In the genomic region with DNA sequence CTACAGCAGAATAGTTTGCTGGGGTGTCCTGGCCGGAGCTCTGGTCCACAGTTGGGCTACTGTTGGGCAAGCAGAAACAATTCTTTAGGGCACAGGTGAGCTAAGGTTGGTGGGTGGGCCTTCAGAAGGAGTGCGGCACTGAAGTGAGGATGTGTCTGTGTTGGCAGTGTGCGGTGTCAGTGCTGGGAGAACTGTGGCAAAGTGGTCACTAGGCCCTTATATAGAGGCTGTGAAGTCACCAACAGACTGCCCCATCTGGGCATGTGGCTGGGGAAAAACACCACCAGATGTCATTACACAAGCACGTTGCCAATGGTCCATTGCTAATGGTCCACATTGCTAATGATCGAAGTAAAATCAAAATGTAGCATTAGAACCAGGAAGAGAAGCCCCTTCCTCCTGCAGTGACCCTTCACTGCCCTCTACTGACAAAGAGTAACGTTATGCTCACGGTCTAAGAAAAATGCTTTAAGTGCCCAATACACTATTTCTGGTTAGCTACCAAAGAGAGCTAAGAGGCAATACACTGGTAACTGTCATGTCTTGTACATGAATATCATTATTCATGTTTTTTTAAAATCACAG, we compare ENCODE assay signal across 11 cellular contexts. TPM values are rescaled to one million over a fixed set of nuclear protein-coding genes. Genes with fewer than 3 reads are reported as not detected.
DNase-seq lines count a peak whose midpoint lies in the region; ATAC-seq and TF ChIP-seq lines count a peak whose summit lies in the region.
"Had no signal": no experiment of that assay in that cellular context is flagged by ENCODE, and none has a peak within 500 bp of the region (broad histone marks: within the 10 kb centered on the region; RNA-seq: fewer than 3 reads in every experiment).

No MANE protein-coding gene starts in this region.

- H3K4me3 ChIP-seq in transverse colon (no peak overlapping the region), colonic mucosa (no peak overlapping the region)
- H3K4me3 ChIP-seq: left ventricle myocardium inferior had no signal

- H3K27ac ChIP-seq in transverse colon (no peak overlapping the region), colonic mucosa (no peak overlapping the region)
- H3K27ac ChIP-seq: left ventricle myocardium inferior had no signal

- intact Hi-C loops in transverse colon (cut with DNase I; ENCODE audit: low total_unique reads) (no loop called here), colonic mucosa (cut with DNase I) (no loop called here)

- DNase-seq in DMS53 (lab: John Stamatoyannopoulos, UW) (peak; percentile 52), RPMI8226 (peak; percentile 16), kidney glomerular epithelial cell (lab: John Stamatoyannopoulos, UW) (peak; percentile 7), transverse colon (no peak), amygdala (lab: John Stamatoyannopoulos, UW) (no peak), colonic mucosa (no peak)
- DNase-seq: activated naive CD4-positive, alpha-beta T cell; left ventricle myocardium inferior; NCI-H2107 had no signal

- H3K27me3 ChIP-seq in transverse colon = no peaks in the 10 kb centered on the region
- H3K27me3 ChIP-seq in colonic mucosa = no peaks in the 10 kb centered on the region

- H3K36me3 ChIP-seq in transverse colon (no peaks in the 10 kb centered on the region), colonic mucosa (no peaks in the 10 kb centered on the region)
- H3K36me3 ChIP-seq: left ventricle myocardium inferior had no signal

- WGBS in transverse colon (ENCODE audit: low coverage in 1 of 2), 2 donors = 53 to 60% methylated on average over 5 to 7 of the region's 7 CpGs

- in situ Hi-C loops in transverse colon (cut with MboI; ENCODE audit: low pct_ligation_motif_present in 1 of 4, low pct_unique_long_range_greater_than_20kb in 1 of 4, low sequenced_read_pairs in 3 of 4) = no loop called here

- H3K4me1 ChIP-seq in transverse colon (no peaks in the 10 kb centered on the region), colonic mucosa (no peaks in the 10 kb centered on the region)
- H3K4me1 ChIP-seq: left ventricle myocardium inferior had no signal

- TF ChIP-seq EP300 in transverse colon (IDR thresholded peaks at IDR 0.05; ENCODE audit: low read depth) = no peak

- no peak overlapping the region for H3K9ac ChIP-seq in colonic mucosa (ENCODE audit: low read depth in 2 of 2, low read length in 2 of 2)

- no peak for TF ChIP-seq POLR2A in transverse colon (IDR thresholded peaks at IDR 0.05)

- peak; percentile 50 for ATAC-seq in HG02981 (IDR thresholded peaks at IDR 0.05; ENCODE audit: unreplicated experiment)
- no peak for ATAC-seq in GM21367 (IDR thresholded peaks at IDR 0.05; ENCODE audit: unreplicated experiment)

- TF ChIP-seq CTCF in transverse colon (IDR thresholded peaks at IDR 0.05) = no peak
- no peak for TF ChIP-seq CTCF in colonic mucosa (IDR thresholded peaks at IDR 0.05)

- H3K9me3 ChIP-seq in transverse colon = no peaks in the 10 kb centered on the region
- no peaks in the 10 kb centered on the region for H3K9me3 ChIP-seq in colonic mucosa

RNA-seq across cellular contexts. Expression of gene SCN1A, which starts 21.3 kb away (rescaled TPM):
- total RNA-seq in transverse colon (not detected), colonic mucosa (under 1 TPM in 1 of 2 donors, not detected in 1; 0.05 TPM)

Comparison
In these comparisons a context has a peak if more than half of its experiments do, and no peak if none do; other contexts are left out.
1. DNase-seq: peak in DMS53 (single experiment), RPMI8226 (single experiment) and kidney glomerular epithelial cell (single experiment); none in transverse colon (single experiment), amygdala (0 of 56) and colonic mucosa (single experiment).